Comparison of ENCODE assay signal across 8 cellular contexts in genomic region chr19:38850976-38851621, GRCh38. TPM values are rescaled to one million over a fixed set of nuclear protein-coding genes. Genes with fewer than 3 reads are reported as not detected.
DNase-seq lines count a peak whose midpoint lies in the region; ATAC-seq and TF ChIP-seq lines count a peak whose summit lies in the region.

No MANE protein-coding gene starts in this region.

- 1% methylated on average over 40 of the region's 40 CpGs for WGBS in esophagus, 2 donors

- H3K4me1 ChIP-seq in esophagus (ENCODE audit: control insufficient read depth in 2 of 2, insufficient read depth in 2 of 2, low read length in 1 of 2), result peaks cover 3 to 7% of the 10 kb centered on the region in 2 donors

- peak overlapping the region; percentile 100 for H3K27ac ChIP-seq in esophagus (ENCODE audit: low read depth in 2 of 2, low read length in 1 of 2)
- peak overlapping the region; percentile 99 for H3K27ac ChIP-seq in neural cell (ENCODE audit: low read length)

- peak overlapping the region; percentile 90 for H3K9ac ChIP-seq in neural cell (ENCODE audit: low read length)

- peaks cover 25% of the 10 kb centered on the region for H4K20me1 ChIP-seq in neural cell (ENCODE audit: insufficient read depth)

- peak overlapping the region; percentile 99 for H3K4me2 ChIP-seq in neural cell (ENCODE audit: low read length)

- no peaks in the 10 kb centered on the region for H3K27me3 ChIP-seq in esophagus (ENCODE audit: control insufficient read depth in 1 of 2, insufficient read depth in 2 of 2, low read length in 2 of 2)
- H3K27me3 ChIP-seq in neural cell (ENCODE audit: insufficient read depth, low read depth, low read length), result no peaks in the 10 kb centered on the region

- no peak for TF ChIP-seq RAD21 in neural cell (conservative IDR thresholded peaks at IDR 0.05)

- H3K9me3 ChIP-seq in esophagus (ENCODE audit: control insufficient read depth in 2 of 2, insufficient read depth in 1 of 2, low read depth in 1 of 2, low read length in 1 of 2), result no peaks in the 10 kb centered on the region
- H3K9me3 ChIP-seq in neural cell (ENCODE audit: low read length), result no peaks in the 10 kb centered on the region

- no peaks in the 10 kb centered on the region for H3K9me2 ChIP-seq in neural cell (ENCODE audit: insufficient read depth, low read length)

- peak overlapping the region; percentile 47 for H2AFZ ChIP-seq in neural cell (ENCODE audit: low read depth, low read length)

- H3K4me3 ChIP-seq in esophagus (ENCODE audit: low read depth in 1 of 2, low read length in 2 of 2) (peak overlapping the region; percentile 71 to 72), neural cell (ENCODE audit: low read length) (peak overlapping the region; percentile 71)

- no peak for TF ChIP-seq EP300 in neural cell (conservative IDR thresholded peaks at IDR 0.05; ENCODE audit: poor library complexity, severe bottlenecking)

- H3K36me3 ChIP-seq in esophagus (ENCODE audit: control insufficient read depth in 2 of 2, insufficient read depth in 2 of 2, low read length in 1 of 2) (peaks cover 2 to 9% of the 10 kb centered on the region in 2 donors), neural cell (ENCODE audit: insufficient read depth, low read length) (no peaks in the 10 kb centered on the region)

- DNase-seq in DMS 273 (lab: John Stamatoyannopoulos, UW; ENCODE audit: unreplicated experiment) (peak; percentile 74), DMS 273 treated with DMSO at 0.1 percent for 48 hours (lab: John Stamatoyannopoulos, UW) (no peak), NCI-H1436 (lab: John Stamatoyannopoulos, UW) (no peak), NOMO-1 (lab: John Stamatoyannopoulos, UW; ENCODE audit: unreplicated experiment in 2 of 2) (no peak)
- peak; percentile 20 for DNase-seq in activated CD4-positive, alpha-beta T cell treated with anti-CD3 and anti-CD28 coated beads, Interleukin-2, amount 50 U/mL, for 1 hour

- ATAC-seq in HG02870 (IDR thresholded peaks at IDR 0.05; ENCODE audit: unreplicated experiment), result no peak

- no peak for TF ChIP-seq CTCF in neural cell (IDR thresholded peaks at IDR 0.05; ENCODE audit: poor library complexity, severe bottlenecking)

- peaks cover 10% of the 10 kb centered on the region for H3F3A ChIP-seq in neural cell (ENCODE audit: insufficient read depth, low read length, poor library complexity, severe bottlenecking)

- peaks cover 28% of the 10 kb centered on the region for H3K79me2 ChIP-seq in neural cell (replicated peaks; ENCODE audit: insufficient read depth, low read length)

TF ChIP-seq in neural cell, 6 proteins besides CTCF, POLR2A, EP300 and RAD21:
- TF ChIP-seq, protein P1, sequence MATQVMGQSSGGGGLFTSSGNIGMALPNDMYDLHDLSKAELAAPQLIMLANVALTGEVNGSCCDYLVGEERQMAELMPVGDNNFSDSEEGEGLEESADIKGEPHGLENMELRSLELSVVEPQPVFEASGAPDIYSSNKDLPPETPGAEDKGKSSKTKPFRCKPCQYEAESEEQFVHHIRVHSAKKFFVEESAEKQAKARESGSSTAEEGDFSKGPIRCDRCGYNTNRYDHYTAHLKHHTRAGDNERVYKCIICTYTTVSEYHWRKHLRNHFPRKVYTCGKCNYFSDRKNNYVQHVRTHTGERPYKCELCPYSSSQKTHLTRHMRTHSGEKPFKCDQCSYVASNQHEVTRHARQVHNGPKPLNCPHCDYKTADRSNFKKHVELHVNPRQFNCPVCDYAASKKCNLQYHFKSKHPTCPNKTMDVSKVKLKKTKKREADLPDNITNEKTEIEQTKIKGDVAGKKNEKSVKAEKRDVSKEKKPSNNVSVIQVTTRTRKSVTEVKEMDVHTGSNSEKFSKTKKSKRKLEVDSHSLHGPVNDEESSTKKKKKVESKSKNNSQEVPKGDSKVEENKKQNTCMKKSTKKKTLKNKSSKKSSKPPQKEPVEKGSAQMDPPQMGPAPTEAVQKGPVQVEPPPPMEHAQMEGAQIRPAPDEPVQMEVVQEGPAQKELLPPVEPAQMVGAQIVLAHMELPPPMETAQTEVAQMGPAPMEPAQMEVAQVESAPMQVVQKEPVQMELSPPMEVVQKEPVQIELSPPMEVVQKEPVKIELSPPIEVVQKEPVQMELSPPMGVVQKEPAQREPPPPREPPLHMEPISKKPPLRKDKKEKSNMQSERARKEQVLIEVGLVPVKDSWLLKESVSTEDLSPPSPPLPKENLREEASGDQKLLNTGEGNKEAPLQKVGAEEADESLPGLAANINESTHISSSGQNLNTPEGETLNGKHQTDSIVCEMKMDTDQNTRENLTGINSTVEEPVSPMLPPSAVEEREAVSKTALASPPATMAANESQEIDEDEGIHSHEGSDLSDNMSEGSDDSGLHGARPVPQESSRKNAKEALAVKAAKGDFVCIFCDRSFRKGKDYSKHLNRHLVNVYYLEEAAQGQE (IDR thresholded peaks at IDR 0.05; ENCODE audit: borderline replicate concordance), result peak; percentile 64
- no peak for TF ChIP-seq EZH2 (IDR thresholded peaks at IDR 0.05; ENCODE audit: borderline replicate concordance, insufficient read depth, low read length, poor library complexity, severe bottlenecking)
- no peak for TF ChIP-seq SMC3 (conservative IDR thresholded peaks at IDR 0.05; ENCODE audit: poor library complexity)
- TF ChIP-seq POLR2AphosphoS5 (IDR thresholded peaks at IDR 0.05), result no peak
- no peak for TF ChIP-seq MXI1 (conservative IDR thresholded peaks at IDR 0.05; ENCODE audit: poor library complexity, severe bottlenecking)
- TF ChIP-seq TAF1 (IDR thresholded peaks at IDR 0.05; ENCODE audit: low read depth), result no peak

RNA-seq across cellular contexts. Expression of gene HNRNPL, which starts 1.3 kb away (rescaled TPM):
- polyA plus RNA-seq in esophagus, result 100 to 1,000 TPM; 134 to 150 TPM
- 315 and 331 TPM in 2 replicates for polyA plus RNA-seq in neural cell
- polyA minus RNA-seq in neural cell, result 360 and 374 TPM in 2 replicates

RNA-seq across cellular contexts. Expression of gene ECH1, which starts 19.5 kb away (rescaled TPM):
- polyA plus RNA-seq in esophagus, result 100 to 1,000 TPM; 108 to 215 TPM
- 38.4 and 42.2 TPM in 2 replicates for polyA plus RNA-seq in neural cell
- 33.4 and 34.4 TPM in 2 replicates for polyA minus RNA-seq in neural cell

RNA-seq across cellular contexts. Expression of gene RINL, which starts 27.0 kb away (rescaled TPM):
- polyA plus RNA-seq in esophagus (10 to 100 TPM in 1 of 2 donors, 1 to 10 TPM in 1; 8.4 to 20.5 TPM), neural cell (0.66 and 0.77 TPM in 2 replicates)
- not detected in 2 replicates for polyA minus RNA-seq in neural cell

RNA-seq across cellular contexts. Expression of gene LGALS4, which starts 38.4 kb away (rescaled TPM):
- 1 to 10 TPM in 1 of 2 donors, under 1 TPM in 1; 0.66 to 2.3 TPM for polyA plus RNA-seq in esophagus
- polyA plus RNA-seq in neural cell, result 1.2 and 1.3 TPM in 2 replicates
- 1.3 and 2.2 TPM in 2 replicates for polyA minus RNA-seq in neural cell

RNA-seq across cellular contexts. Expression of gene SIRT2, which starts 48.3 kb away (rescaled TPM):
- polyA plus RNA-seq in esophagus (10 to 100 TPM; 29.5 to 36.1 TPM), neural cell (102 and 117 TPM in 2 replicates)
- polyA minus RNA-seq in neural cell, result 66.2 and 68.9 TPM in 2 replicates

Comparison
In these comparisons a context has a peak if more than half of its experiments do, and no peak if none do; other contexts are left out.
1. DNase-seq: peak in DMS 273 (single experiment) and activated CD4-positive, alpha-beta T cell treated with anti-CD3 and anti-CD28 coated beads, Interleukin-2, amount 50 U/mL, for 1 hour (single experiment); none in DMS 273 treated with DMSO at 0.1 percent for 48 hours (single experiment), NCI-H1436 (single experiment) and NOMO-1 (0 of 2).